ENCODE assay signal across 8 cellular contexts in genomic region chr12:108691154-108691994, GRCh38. TPM values are rescaled to one million over a fixed set of nuclear protein-coding genes. Genes with fewer than 3 reads are reported as not detected.
DNase-seq lines count a peak whose midpoint lies in the region; ATAC-seq, FAIRE-seq and TF ChIP-seq lines count a peak whose summit lies in the region.

No MANE protein-coding gene starts in this region.

- peak; percentile 29 to 55 (median 35) for TF ChIP-seq CTCF in right lobe of liver (IDR thresholded peaks at IDR 0.05)

- ATAC-seq in HG03469 (IDR thresholded peaks at IDR 0.05; ENCODE audit: unreplicated experiment) (peak; percentile 31), right lobe of liver (peak; percentile 96 to 98 (median 96))

- intact Hi-C loops in right lobe of liver (cut with DNase I): no loop called here

- FAIRE-seq in GM19239 (lab: Jason Lieb, UNC): peak; percentile 86

- DNase-seq in GM19239 (ENCODE audit: insufficient read length, low spot score) (peak; percentile 19), NCI-H526 treated with DMSO at 0.1 percent for 48 hours (lab: John Stamatoyannopoulos, UW) (peak; percentile 51), dermis blood vessel endothelial cell (peak; percentile 99), right lobe of liver (peak; percentile 86 to 97 (median 93))
- peak; percentile 33 to 60 for DNase-seq in activated CD4-positive, alpha-beta T cell treated with anti-CD3 and anti-CD28 coated beads, Interleukin-2, amount 50 U/mL, for 24 hours (ENCODE audit: low read depth in 1 of 2, low spot score in 1 of 2)
- DNase-seq in stimulated activated CD4-positive, alpha-beta T cell treated with anti-CD3 and anti-CD28 coated beads, Interleukin-4, amount 100 ng/mL, for 24 hours: peak; percentile 82

- H3K9me3 ChIP-seq in BLaER1 (no peaks in the 10 kb centered on the region), right lobe of liver (no peaks in the 10 kb centered on the region)

- H3K27me3 ChIP-seq in BLaER1 (no peaks in the 10 kb centered on the region), right lobe of liver (no peaks in the 10 kb centered on the region)

- H3K4me3 ChIP-seq in BLaER1: peak overlapping the region; percentile 25; the same call in 1 of the 2 replicates
- H3K4me3 ChIP-seq in right lobe of liver: peak overlapping the region in 1 of 3 donors; percentile 23

- peaks cover 58% of the 10 kb centered on the region for H3K4me1 ChIP-seq in BLaER1
- H3K4me1 ChIP-seq in right lobe of liver: peaks cover 0 to 15% (median 5%) of the 10 kb centered on the region in 4 donors

- H3K9ac ChIP-seq in BLaER1: peak overlapping the region; percentile 62; the same call in 1 of the 2 replicates

- peak; percentile 40 for TF ChIP-seq POLR2A in right lobe of liver (IDR thresholded peaks at IDR 0.05)

- H3K36me3 ChIP-seq in BLaER1 (peaks cover 14% of the 10 kb centered on the region), right lobe of liver (no peaks in the 10 kb centered on the region)

- peaks cover 73% of the 10 kb centered on the region for H4K20me1 ChIP-seq in BLaER1

- H3K27ac ChIP-seq in BLaER1 (peak overlapping the region; percentile 33; the same call in 1 of the 2 replicates), right lobe of liver (peak overlapping the region; percentile 76 to 82 (median 78))

- 5% methylated on average over 11 of the region's 13 CpGs for WGBS in right lobe of liver (ENCODE audit: insufficient coverage, low coverage, low lambda C conversion rate, missing lambda C conversion rate)

- H3K4me2 ChIP-seq in BLaER1: peak overlapping the region; percentile 83

RNA-seq across cellular contexts. Expression of gene CORO1C, which starts 39.9 kb away (rescaled TPM):
- total RNA-seq in dermis blood vessel endothelial cell: 131 and 213 TPM in 2 replicates
- total RNA-seq in right lobe of liver: 100 to 1,000 TPM in 1 of 6 experiments, 10 to 100 TPM in 5; 36.6 to 100 (median 57.5) TPM

RNA-seq across cellular contexts. Expression of gene SELPLG, which starts 57.7 kb away (rescaled TPM):
- total RNA-seq in dermis blood vessel endothelial cell (0.65 and 0.85 TPM in 2 replicates), right lobe of liver (1 to 10 TPM; 1.5 to 6.0 (median 3.1) TPM)

Comparison
In these comparisons a context has a peak if more than half of its experiments do, and no peak if none do; other contexts are left out.
1. DNase-seq: peak in every context shown above with its lines; median percentile 99 in dermis blood vessel endothelial cell; 93 in right lobe of liver; 82 in stimulated activated CD4-positive, alpha-beta T cell treated with anti-CD3 and anti-CD28 coated beads, Interleukin-4, amount 100 ng/mL, for 24 hours; 51 in NCI-H526 treated with DMSO at 0.1 percent for 48 hours; 46 in activated CD4-positive, alpha-beta T cell treated with anti-CD3 and anti-CD28 coated beads, Interleukin-2, amount 50 U/mL, for 24 hours; 19 in GM19239.